ENCODE assay signal across 27 cellular contexts in genomic region chr15:69338535-69339213, GRCh38. TPM values are rescaled to one million over a fixed set of nuclear protein-coding genes. Genes with fewer than 3 reads are reported as not detected.
DNase-seq lines count a peak whose midpoint lies in the region; ATAC-seq and TF ChIP-seq lines count a peak whose summit lies in the region.
"Had no signal": no experiment of that assay in that cellular context is flagged by ENCODE, and none has a peak within 500 bp of the region (broad histone marks: within the 10 kb centered on the region; RNA-seq: fewer than 3 reads in every experiment).

No MANE protein-coding gene starts in this region.

- intact Hi-C loops in left ventricle myocardium superior (cut with micrococcal nuclease): no loop called here

- H3K4me3 Mint-ChIP-seq in mesothelial cell of epicardium: no peak overlapping the region
- H3K4me3 Mint-ChIP-seq: activated B cell treated with CpG ODN at 0.5 μM for 24 hours; activated T-cell treated with anti-CD3 and anti-CD28 coated beads, Interleukin-2, amount 50 U/mL, for 72 hours; naive thymus-derived CD8-positive, alpha-beta T cell; stimulated activated naive CD8-positive, alpha-beta T cell treated with anti-CD3 and anti-CD28 coated beads, Interleukin-15, amount 100 ng/mL, for 72 hours had no signal

- no peaks in the 10 kb centered on the region for H3F3A ChIP-seq in smooth muscle cell (ENCODE audit: low read depth)

- H2AFZ ChIP-seq in smooth muscle cell (ENCODE audit: low read depth): no peak overlapping the region

- 74% methylated on average over 8 of the region's 8 CpGs for WGBS in smooth muscle cell (ENCODE audit: low lambda C conversion rate)

- no peaks in the 10 kb centered on the region for H3K36me3 ChIP-seq in smooth muscle cell (ENCODE audit: low read depth)
- H3K36me3 ChIP-seq: thyroid gland had no signal

- POLR2A ChIA-PET in RWPE1 (lab: Yijun Ruan, JAX; ENCODE audit: low non-redundant PET): no interaction called here

- H3K27ac ChIP-seq in RWPE1: peak overlapping the region; percentile 7; the same call in 1 of the 2 replicates
- H3K27ac ChIP-seq in smooth muscle cell (ENCODE audit: low read depth): peak overlapping the region; percentile 66
- H3K27ac ChIP-seq: thyroid gland had no signal

- H3K9me3 ChIP-seq in smooth muscle cell (replicated peaks; ENCODE audit: low read depth): no peaks in the 10 kb centered on the region
- H3K9me3 ChIP-seq: thyroid gland had no signal

- DNase-seq in HPDE6-E6E7 (ENCODE audit: extremely low spot score) (peak; percentile 16), RWPE1 (ENCODE audit: low spot score) (peak; percentile 41), smooth muscle cell (lab: John Stamatoyannopoulos, UW; ENCODE audit: unreplicated experiment) (no peak), mesothelial cell of epicardium (ENCODE audit: low spot score in 2 of 2, unreplicated experiment in 2 of 2) (no peak), left ventricle myocardium superior (no peak), HT-29 (ENCODE audit: low spot score) (no peak)
- DNase-seq: activated B cell treated with CpG ODN at 0.5 μM for 24 hours; activated CD4-positive, alpha-beta T cell treated with anti-CD3 and anti-CD28 coated beads, Interleukin-2, amount 50 U/mL, for 1 hour; activated naive CD4-positive, alpha-beta T cell treated with Interleukin-2 at 50 U/mL for 16 hours; activated T-cell treated with anti-CD3 and anti-CD28 coated beads, Interleukin-2, amount 50 U/mL, for 72 hours; amniotic stem cell; effector CD8-positive, alpha-beta T cell; erythroblast; KBM-7; naive thymus-derived CD8-positive, alpha-beta T cell; NCI-H1436; NCI-H446; OCI-M1; SIG-M5; stimulated activated CD4-positive, alpha-beta T cell treated with anti-CD3 and anti-CD28 coated beads, Interleukin-1b, Interleukin-23, amount 100 ng/mL, for 48 hours; stimulated activated CD8-positive, alpha-beta memory T cell treated with anti-CD3 and anti-CD28 coated beads, Interleukin-4, amount 100 ng/mL, for 48 hours; stimulated activated naive CD8-positive, alpha-beta T cell treated with anti-CD3 and anti-CD28 coated beads, Interleukin-15, amount 100 ng/mL, for 72 hours; T-helper 9 cell; thyroid gland had no signal

- H3K27me3 Mint-ChIP-seq in mesothelial cell of epicardium (ENCODE audit: low read depth): no peaks in the 10 kb centered on the region
- H3K27me3 Mint-ChIP-seq: activated B cell treated with CpG ODN at 0.5 μM for 24 hours had no signal

- no peak overlapping the region for H3K9ac ChIP-seq in smooth muscle cell (ENCODE audit: low read depth)

- no peaks in the 10 kb centered on the region for H3K27me3 ChIP-seq in smooth muscle cell (ENCODE audit: low read depth)
- H3K27me3 ChIP-seq: thyroid gland had no signal

- no peaks in the 10 kb centered on the region for H3K79me2 ChIP-seq in smooth muscle cell (ENCODE audit: low read depth)

- TF ChIP-seq CTCF in RWPE1 (conservative IDR thresholded peaks at IDR 0.05; ENCODE audit: low read depth) (no peak), smooth muscle cell (IDR thresholded peaks at IDR 0.05; ENCODE audit: borderline replicate concordance, insufficient read depth, poor library complexity, severe bottlenecking) (no peak), mesothelial cell of epicardium (IDR thresholded peaks at IDR 0.05; ENCODE audit: unreplicated experiment) (no peak)

- H3K27ac Mint-ChIP-seq in mesothelial cell of epicardium: no peak overlapping the region
- H3K27ac Mint-ChIP-seq: activated B cell treated with CpG ODN at 0.5 μM for 24 hours; activated T-cell treated with anti-CD3 and anti-CD28 coated beads, Interleukin-2, amount 50 U/mL, for 72 hours; naive thymus-derived CD8-positive, alpha-beta T cell; stimulated activated naive CD8-positive, alpha-beta T cell treated with anti-CD3 and anti-CD28 coated beads, Interleukin-15, amount 100 ng/mL, for 72 hours had no signal

- no peaks in the 10 kb centered on the region for H4K20me1 ChIP-seq in smooth muscle cell (ENCODE audit: low read depth)

- no peak overlapping the region for H3K4me2 ChIP-seq in smooth muscle cell

- CTCF ChIA-PET in RWPE1 (lab: Yijun Ruan, JAX): interaction anchor here (0.8 kb wide), 1 partner anchor 17 kb away, joined by 3 read pairs; no protein-coding TSS in a partner anchor

- H3K4me3 ChIP-seq in smooth muscle cell: no peak overlapping the region
- H3K4me3 ChIP-seq: skin epidermis, thyroid gland had no signal

- peak; percentile 75 for ATAC-seq in esophagus mucosa
- ATAC-seq in left ventricle myocardium superior: no peak
- no peak for ATAC-seq in GM21515 (IDR thresholded peaks at IDR 0.05; ENCODE audit: unreplicated experiment)
- ATAC-seq: activated T-cell treated with anti-CD3 and anti-CD28 coated beads, Interleukin-2, amount 50 U/mL, for 72 hours; naive thymus-derived CD8-positive, alpha-beta T cell; stimulated activated naive CD8-positive, alpha-beta T cell treated with anti-CD3 and anti-CD28 coated beads, Interleukin-15, amount 100 ng/mL, for 72 hours had no signal

- peaks cover 5% of the 10 kb centered on the region for H3K36me3 Mint-ChIP-seq in mesothelial cell of epicardium

- peaks cover 9% of the 10 kb centered on the region for H3K4me1 Mint-ChIP-seq in mesothelial cell of epicardium
- H3K4me1 Mint-ChIP-seq: activated B cell treated with CpG ODN at 0.5 μM for 24 hours; naive thymus-derived CD8-positive, alpha-beta T cell; stimulated activated naive CD8-positive, alpha-beta T cell treated with anti-CD3 and anti-CD28 coated beads, Interleukin-15, amount 100 ng/mL, for 72 hours had no signal

- peaks cover 8% of the 10 kb centered on the region for H3K9me3 Mint-ChIP-seq in mesothelial cell of epicardium
- H3K9me3 Mint-ChIP-seq: activated B cell treated with CpG ODN at 0.5 μM for 24 hours; activated T-cell treated with anti-CD3 and anti-CD28 coated beads, Interleukin-2, amount 50 U/mL, for 72 hours; stimulated activated naive CD8-positive, alpha-beta T cell treated with anti-CD3 and anti-CD28 coated beads, Interleukin-15, amount 100 ng/mL, for 72 hours had no signal

- no peaks in the 10 kb centered on the region for H3K4me1 ChIP-seq in smooth muscle cell (ENCODE audit: low read depth)

RNA-seq across cellular contexts. Expression of gene PAQR5, which starts 40.0 kb away (rescaled TPM):
- 13.6 TPM for total RNA-seq in esophagus mucosa
- 1.6 and 2.6 TPM in 2 replicates for total RNA-seq in smooth muscle cell
- 1.2 and 1.5 TPM in 2 replicates for polyA plus RNA-seq in smooth muscle cell
- 0.59 to 1.2 TPM (median 0.89 TPM) in 3 replicates for total RNA-seq in mesothelial cell of epicardium
- 1.7 TPM for total RNA-seq in left ventricle myocardium superior
- 25.9 and 28.9 TPM in 2 replicates for total RNA-seq in HT-29 (2014; rRNA removed; shearing (Covaris generic))
- total RNA-seq: activated B cell treated with CpG ODN at 0.5 μM for 24 hours; naive thymus-derived CD8-positive, alpha-beta T cell had no signal
- polyA plus RNA-seq: naive thymus-derived CD8-positive, alpha-beta T cell had no signal

Comparison
In these comparisons a context has a peak if more than half of its experiments do, and no peak if none do; other contexts are left out.
1. DNase-seq: peak in HPDE6-E6E7 (single experiment) and RWPE1 (single experiment); none in smooth muscle cell (single experiment), mesothelial cell of epicardium (0 of 2), left ventricle myocardium superior (single experiment) and HT-29 (single experiment).